Comparison of ENCODE assay signal across 30 cellular contexts in genomic region chr20:12744026-12744425, GRCh38.
"Had no signal": no experiment of that assay in that cellular context is flagged by ENCODE, and none has a peak within 500 bp of the region (broad histone marks: within the 10 kb centered on the region; RNA-seq: fewer than 3 reads in every experiment).

No MANE protein-coding gene starts in this region.

- DNase-seq: activated CD4-positive, alpha-beta memory T cell treated with anti-CD3 and anti-CD28 coated beads for 36 hours; activated CD4-positive, alpha-beta T cell treated with anti-CD3 and anti-CD28 coated beads for 36 hours; activated CD4-positive, alpha-beta T cell treated with anti-CD3 and anti-CD28 coated beads, Interleukin-2, amount 10 ng/mL, durations not matched to agents 24 days and 14 days; activated CD4-positive, CD25-positive, alpha-beta regulatory T cell; activated CD4-positive, CD25-positive, alpha-beta regulatory T cell treated with anti-CD3 and anti-CD28 coated beads, Interleukin-2, amount 50 U/mL, for 72 hours; activated CD8-positive, alpha-beta memory T cell treated with anti-CD3 and anti-CD28 coated beads, Interleukin-2, amount 10 ng/mL, durations not matched to agents 7 days and 5 days; activated CD8-positive, alpha-beta memory T cell treated with anti-CD3 and anti-CD28 coated beads, Interleukin-2, amount 50 U/mL, for 4 hours; activated CD8-positive, alpha-beta T cell treated with anti-CD3 and anti-CD28 coated beads, Interleukin-2, amount 10 ng/mL, durations not matched to agents 7 days and 5 days; activated effector memory CD4-positive, alpha-beta T cell treated with anti-CD3 and anti-CD28 coated beads, Interleukin-2, amount 50 U/mL, for 16 hours; activated naive CD4-positive, alpha-beta T cell treated with anti-CD3 and anti-CD28 coated beads for 36 hours; activated naive CD8-positive, alpha-beta T cell treated with anti-CD3 and anti-CD28 coated beads for 36 hours; activated naive CD8-positive, alpha-beta T cell treated with anti-CD3 and anti-CD28 coated beads, Interleukin-2, amount 50 U/mL, for 24 hours; activated T-cell treated with anti-CD3 and anti-CD28 coated beads, Interleukin-2, amount 50 U/mL, for 1 hour; activated T-cell treated with anti-CD3 and anti-CD28 coated beads, Interleukin-2, amount 50 U/mL, for 48 hours; adrenal gland; amygdala; aorta; body of pancreas; central memory CD4-positive, alpha-beta T cell; cerebellar nuclear complex; colonic mucosa; effector CD8-positive, alpha-beta T cell; esophagus squamous epithelium; foreskin melanocyte; T-helper 1 cell; T-helper 17 cell; T1000; WERI-Rb-1 had no signal

- H3K27me3 ChIP-seq: adrenal gland, body of pancreas, colonic mucosa, esophagus squamous epithelium, gastroesophageal sphincter had no signal

- H3K36me3 ChIP-seq: adrenal gland, colonic mucosa, esophagus squamous epithelium, gastroesophageal sphincter, WERI-Rb-1 had no signal

- ATAC-seq: activated CD4-positive, alpha-beta T cell treated with anti-CD3 and anti-CD28 coated beads for 36 hours; activated CD8-positive, alpha-beta memory T cell treated with anti-CD3 and anti-CD28 coated beads, Interleukin-2, amount 10 ng/mL, durations not matched to agents 7 days and 5 days; activated CD8-positive, alpha-beta T cell treated with anti-CD3 and anti-CD28 coated beads, Interleukin-2, amount 10 ng/mL, durations not matched to agents 7 days and 5 days; activated naive CD8-positive, alpha-beta T cell treated with anti-CD3 and anti-CD28 coated beads, Interleukin-2, amount 50 U/mL, for 24 hours; body of pancreas; gastroesophageal sphincter; T-helper 17 cell had no signal

- H3K4me3 ChIP-seq: adrenal gland, body of pancreas, colonic mucosa, esophagus squamous epithelium, gastroesophageal sphincter had no signal

- H3K4me1 ChIP-seq: adrenal gland, body of pancreas, colonic mucosa, esophagus squamous epithelium, gastroesophageal sphincter had no signal

- H3K9me3 ChIP-seq: adrenal gland, body of pancreas, colonic mucosa, esophagus squamous epithelium, gastroesophageal sphincter had no signal

- H3K27ac ChIP-seq: adrenal gland, body of pancreas, colonic mucosa, epithelial cell of prostate, esophagus squamous epithelium, gastroesophageal sphincter, WERI-Rb-1 had no signal
